ENCODE assay signal across 2 cellular contexts in the genomic region with DNA sequence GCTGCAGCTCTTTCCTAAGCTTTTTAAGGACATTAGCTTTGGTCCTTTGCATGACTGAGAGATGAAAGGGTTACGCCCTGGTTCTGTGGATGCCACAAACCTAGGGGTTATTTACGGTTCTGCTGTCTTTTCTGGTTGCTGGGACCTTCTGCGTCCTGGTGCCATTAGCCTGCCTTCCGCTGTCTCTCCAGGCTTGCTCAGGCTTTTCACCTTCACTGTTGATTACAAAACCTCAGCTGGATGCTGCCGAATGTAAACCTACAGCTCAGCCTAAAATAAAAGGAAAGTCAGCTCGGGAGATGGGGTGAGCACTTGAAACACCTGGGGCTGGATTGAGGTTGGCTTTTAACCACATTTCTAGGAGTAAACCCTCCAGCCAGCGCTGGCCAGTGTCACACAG.
TF ChIP-seq lines count a peak whose summit lies in the region.

No MANE protein-coding gene starts in this region.

TF ChIP-seq in GM23338, 12 proteins besides CTCF, POLR2A, EP300 and RAD21 (continued from another document):
- TF ChIP-seq, protein P1, sequence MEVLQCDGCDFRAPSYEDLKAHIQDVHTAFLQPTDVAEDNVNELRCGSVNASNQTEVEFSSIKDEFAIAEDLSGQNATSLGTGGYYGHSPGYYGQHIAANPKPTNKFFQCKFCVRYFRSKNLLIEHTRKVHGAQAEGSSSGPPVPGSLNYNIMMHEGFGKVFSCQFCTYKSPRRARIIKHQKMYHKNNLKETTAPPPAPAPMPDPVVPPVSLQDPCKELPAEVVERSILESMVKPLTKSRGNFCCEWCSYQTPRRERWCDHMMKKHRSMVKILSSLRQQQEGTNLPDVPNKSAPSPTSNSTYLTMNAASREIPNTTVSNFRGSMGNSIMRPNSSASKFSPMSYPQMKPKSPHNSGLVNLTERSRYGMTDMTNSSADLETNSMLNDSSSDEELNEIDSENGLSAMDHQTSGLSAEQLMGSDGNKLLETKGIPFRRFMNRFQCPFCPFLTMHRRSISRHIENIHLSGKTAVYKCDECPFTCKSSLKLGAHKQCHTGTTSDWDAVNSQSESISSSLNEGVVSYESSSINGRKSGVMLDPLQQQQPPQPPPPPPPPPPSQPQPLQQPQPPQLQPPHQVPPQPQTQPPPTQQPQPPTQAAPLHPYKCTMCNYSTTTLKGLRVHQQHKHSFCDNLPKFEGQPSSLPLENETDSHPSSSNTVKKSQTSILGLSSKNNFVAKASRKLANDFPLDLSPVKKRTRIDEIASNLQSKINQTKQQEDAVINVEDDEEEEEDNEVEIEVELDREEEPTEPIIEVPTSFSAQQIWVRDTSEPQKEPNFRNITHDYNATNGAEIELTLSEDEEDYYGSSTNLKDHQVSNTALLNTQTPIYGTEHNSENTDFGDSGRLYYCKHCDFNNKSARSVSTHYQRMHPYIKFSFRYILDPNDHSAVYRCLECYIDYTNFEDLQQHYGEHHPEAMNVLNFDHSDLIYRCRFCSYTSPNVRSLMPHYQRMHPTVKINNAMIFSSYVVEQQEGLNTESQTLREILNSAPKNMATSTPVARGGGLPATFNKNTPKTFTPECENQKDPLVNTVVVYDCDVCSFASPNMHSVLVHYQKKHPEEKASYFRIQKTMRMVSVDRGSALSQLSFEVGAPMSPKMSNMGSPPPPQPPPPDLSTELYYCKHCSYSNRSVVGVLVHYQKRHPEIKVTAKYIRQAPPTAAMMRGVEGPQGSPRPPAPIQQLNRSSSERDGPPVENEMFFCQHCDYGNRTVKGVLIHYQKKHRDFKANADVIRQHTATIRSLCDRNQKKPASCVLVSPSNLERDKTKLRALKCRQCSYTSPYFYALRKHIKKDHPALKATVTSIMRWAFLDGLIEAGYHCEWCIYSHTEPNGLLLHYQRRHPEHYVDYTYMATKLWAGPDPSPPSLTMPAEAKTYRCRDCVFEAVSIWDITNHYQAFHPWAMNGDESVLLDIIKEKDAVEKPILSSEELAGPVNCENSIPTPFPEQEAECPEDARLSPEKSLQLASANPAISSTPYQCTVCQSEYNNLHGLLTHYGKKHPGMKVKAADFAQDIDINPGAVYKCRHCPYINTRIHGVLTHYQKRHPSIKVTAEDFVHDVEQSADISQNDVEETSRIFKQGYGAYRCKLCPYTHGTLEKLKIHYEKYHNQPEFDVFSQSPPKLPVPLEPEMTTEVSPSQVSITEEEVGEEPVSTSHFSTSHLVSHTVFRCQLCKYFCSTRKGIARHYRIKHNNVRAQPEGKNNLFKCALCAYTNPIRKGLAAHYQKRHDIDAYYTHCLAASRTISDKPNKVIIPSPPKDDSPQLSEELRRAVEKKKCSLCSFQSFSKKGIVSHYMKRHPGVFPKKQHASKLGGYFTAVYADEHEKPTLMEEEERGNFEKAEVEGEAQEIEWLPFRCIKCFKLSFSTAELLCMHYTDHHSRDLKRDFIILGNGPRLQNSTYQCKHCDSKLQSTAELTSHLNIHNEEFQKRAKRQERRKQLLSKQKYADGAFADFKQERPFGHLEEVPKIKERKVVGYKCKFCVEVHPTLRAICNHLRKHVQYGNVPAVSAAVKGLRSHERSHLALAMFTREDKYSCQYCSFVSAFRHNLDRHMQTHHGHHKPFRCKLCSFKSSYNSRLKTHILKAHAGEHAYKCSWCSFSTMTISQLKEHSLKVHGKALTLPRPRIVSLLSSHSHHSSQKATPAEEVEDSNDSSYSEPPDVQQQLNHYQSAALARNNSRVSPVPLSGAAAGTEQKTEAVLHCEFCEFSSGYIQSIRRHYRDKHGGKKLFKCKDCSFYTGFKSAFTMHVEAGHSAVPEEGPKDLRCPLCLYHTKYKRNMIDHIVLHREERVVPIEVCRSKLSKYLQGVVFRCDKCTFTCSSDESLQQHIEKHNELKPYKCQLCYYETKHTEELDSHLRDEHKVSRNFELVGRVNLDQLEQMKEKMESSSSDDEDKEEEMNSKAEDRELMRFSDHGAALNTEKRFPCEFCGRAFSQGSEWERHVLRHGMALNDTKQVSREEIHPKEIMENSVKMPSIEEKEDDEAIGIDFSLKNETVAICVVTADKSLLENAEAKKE (CRISPR knock-in tag; IDR thresholded peaks at IDR 0.05), result no peak
- TF ChIP-seq EZH2phosphoT487 (IDR thresholded peaks at IDR 0.05; ENCODE audit: unreplicated experiment) (no peak), EZH2 (IDR thresholded peaks at IDR 0.05; ENCODE audit: low read depth, unreplicated experiment) (no peak), POLR2AphosphoS5 (IDR thresholded peaks at IDR 0.05; ENCODE audit: low read depth) (no peak), NANOG (IDR thresholded peaks at IDR 0.05; ENCODE audit: borderline replicate concordance) (no peak), ZNF331 (CRISPR knock-in tag; IDR thresholded peaks at IDR 0.05; ENCODE audit: low read depth) (no peak), JUNB (IDR thresholded peaks at IDR 0.05; ENCODE audit: unreplicated experiment) (no peak)
- TF ChIP-seq, protein P2, sequence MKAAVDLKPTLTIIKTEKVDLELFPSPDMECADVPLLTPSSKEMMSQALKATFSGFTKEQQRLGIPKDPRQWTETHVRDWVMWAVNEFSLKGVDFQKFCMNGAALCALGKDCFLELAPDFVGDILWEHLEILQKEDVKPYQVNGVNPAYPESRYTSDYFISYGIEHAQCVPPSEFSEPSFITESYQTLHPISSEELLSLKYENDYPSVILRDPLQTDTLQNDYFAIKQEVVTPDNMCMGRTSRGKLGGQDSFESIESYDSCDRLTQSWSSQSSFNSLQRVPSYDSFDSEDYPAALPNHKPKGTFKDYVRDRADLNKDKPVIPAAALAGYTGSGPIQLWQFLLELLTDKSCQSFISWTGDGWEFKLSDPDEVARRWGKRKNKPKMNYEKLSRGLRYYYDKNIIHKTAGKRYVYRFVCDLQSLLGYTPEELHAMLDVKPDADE (IDR thresholded peaks at IDR 0.05), result no peak
- TF ChIP-seq, protein P3, sequence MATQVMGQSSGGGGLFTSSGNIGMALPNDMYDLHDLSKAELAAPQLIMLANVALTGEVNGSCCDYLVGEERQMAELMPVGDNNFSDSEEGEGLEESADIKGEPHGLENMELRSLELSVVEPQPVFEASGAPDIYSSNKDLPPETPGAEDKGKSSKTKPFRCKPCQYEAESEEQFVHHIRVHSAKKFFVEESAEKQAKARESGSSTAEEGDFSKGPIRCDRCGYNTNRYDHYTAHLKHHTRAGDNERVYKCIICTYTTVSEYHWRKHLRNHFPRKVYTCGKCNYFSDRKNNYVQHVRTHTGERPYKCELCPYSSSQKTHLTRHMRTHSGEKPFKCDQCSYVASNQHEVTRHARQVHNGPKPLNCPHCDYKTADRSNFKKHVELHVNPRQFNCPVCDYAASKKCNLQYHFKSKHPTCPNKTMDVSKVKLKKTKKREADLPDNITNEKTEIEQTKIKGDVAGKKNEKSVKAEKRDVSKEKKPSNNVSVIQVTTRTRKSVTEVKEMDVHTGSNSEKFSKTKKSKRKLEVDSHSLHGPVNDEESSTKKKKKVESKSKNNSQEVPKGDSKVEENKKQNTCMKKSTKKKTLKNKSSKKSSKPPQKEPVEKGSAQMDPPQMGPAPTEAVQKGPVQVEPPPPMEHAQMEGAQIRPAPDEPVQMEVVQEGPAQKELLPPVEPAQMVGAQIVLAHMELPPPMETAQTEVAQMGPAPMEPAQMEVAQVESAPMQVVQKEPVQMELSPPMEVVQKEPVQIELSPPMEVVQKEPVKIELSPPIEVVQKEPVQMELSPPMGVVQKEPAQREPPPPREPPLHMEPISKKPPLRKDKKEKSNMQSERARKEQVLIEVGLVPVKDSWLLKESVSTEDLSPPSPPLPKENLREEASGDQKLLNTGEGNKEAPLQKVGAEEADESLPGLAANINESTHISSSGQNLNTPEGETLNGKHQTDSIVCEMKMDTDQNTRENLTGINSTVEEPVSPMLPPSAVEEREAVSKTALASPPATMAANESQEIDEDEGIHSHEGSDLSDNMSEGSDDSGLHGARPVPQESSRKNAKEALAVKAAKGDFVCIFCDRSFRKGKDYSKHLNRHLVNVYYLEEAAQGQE (IDR thresholded peaks at IDR 0.05; ENCODE audit: unreplicated experiment), result no peak

TF ChIP-seq in H1, 55 proteins besides CTCF, POLR2A, EP300 and RAD21 (continued from another document):
- TF ChIP-seq KDM1A (IDR thresholded peaks at IDR 0.05; ENCODE audit: borderline replicate concordance, low read length) (no peak), TAF1 (IDR thresholded peaks at IDR 0.05; ENCODE audit: low read depth, low read length) (no peak), TEAD4 (IDR thresholded peaks at IDR 0.05; ENCODE audit: low read depth, low read length) (no peak), POU5F1 (IDR thresholded peaks at IDR 0.05; ENCODE audit: low read depth, low read length) (no peak), MAFK (IDR thresholded peaks at IDR 0.05; ENCODE audit: low read depth, low read length) (no peak), SRF (IDR thresholded peaks at IDR 0.05; ENCODE audit: low read depth, low read length) (no peak), ASH2L (IDR thresholded peaks at IDR 0.05; ENCODE audit: low read length) (no peak), JUND (IDR thresholded peaks at IDR 0.05; ENCODE audit: low read length) (no peak), YY1 (IDR thresholded peaks at IDR 0.05; ENCODE audit: low read depth, low read length) (no peak), JUN (IDR thresholded peaks at IDR 0.05; ENCODE audit: low read depth, low read length) (no peak), TAF7 (optimal IDR thresholded peaks at IDR 0.05; ENCODE audit: borderline replicate concordance, low read depth, low read length) (no peak), BACH1 (IDR thresholded peaks at IDR 0.05; ENCODE audit: low read length) (no peak), TBP (IDR thresholded peaks at IDR 0.05; ENCODE audit: low read depth, low read length) (no peak), PHF8 (conservative IDR thresholded peaks at IDR 0.05; ENCODE audit: low read depth, low read length) (no peak)
- TF ChIP-seq, protein P4, sequence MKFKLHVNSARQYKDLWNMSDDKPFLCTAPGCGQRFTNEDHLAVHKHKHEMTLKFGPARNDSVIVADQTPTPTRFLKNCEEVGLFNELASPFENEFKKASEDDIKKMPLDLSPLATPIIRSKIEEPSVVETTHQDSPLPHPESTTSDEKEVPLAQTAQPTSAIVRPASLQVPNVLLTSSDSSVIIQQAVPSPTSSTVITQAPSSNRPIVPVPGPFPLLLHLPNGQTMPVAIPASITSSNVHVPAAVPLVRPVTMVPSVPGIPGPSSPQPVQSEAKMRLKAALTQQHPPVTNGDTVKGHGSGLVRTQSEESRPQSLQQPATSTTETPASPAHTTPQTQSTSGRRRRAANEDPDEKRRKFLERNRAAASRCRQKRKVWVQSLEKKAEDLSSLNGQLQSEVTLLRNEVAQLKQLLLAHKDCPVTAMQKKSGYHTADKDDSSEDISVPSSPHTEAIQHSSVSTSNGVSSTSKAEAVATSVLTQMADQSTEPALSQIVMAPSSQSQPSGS (IDR thresholded peaks at IDR 0.05; ENCODE audit: low read length), result no peak
